ENCODE assay signal across 1 cellular context in the genomic region with DNA sequence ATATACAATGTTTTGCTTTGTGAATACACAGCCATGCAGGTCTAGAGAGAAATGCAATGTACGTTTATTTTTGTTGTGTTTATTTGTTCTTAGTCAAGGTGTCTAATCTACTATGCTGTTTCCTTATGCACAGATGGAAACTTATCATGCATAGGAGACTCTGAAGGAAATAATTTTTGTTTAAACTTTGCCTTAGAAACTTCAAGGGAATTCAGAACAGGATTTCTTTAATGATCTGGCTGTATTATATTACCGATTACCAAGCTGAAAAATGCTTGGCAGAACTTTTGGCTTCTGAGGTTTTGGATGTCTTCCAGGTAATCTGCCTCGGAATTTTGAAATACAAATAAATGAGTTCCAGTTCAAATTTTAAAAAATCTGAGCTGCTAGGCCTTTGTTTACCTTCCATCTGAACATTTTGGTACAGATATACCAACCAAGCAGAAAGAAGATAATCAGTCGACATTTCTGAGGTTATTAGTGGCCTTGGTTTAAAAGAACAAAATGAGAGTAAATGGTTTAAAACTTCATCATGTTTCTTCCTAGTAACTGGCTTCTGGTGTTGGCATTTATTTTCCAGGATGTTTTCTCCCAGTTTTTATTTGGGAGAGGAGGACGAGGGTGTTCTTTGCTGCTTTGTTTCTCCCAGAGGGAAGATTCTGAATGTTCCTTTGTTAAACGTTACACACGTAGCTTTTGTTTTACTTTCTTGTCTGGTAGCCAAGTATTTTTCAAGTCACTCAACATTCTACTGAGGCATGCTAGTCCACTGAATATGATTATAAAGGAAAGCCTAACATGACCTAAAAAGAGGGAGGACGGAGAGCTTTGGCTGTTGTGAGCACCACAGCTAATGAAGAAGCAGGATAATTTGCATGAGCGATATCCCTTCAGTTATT.
TF ChIP-seq lines count a peak whose summit lies in the region.

No MANE protein-coding gene starts in this region.

TF ChIP-seq in WTC11, 78 proteins besides CTCF, POLR2A, EP300 and RAD21 (continued from another document):
- TF ChIP-seq, protein P1, sequence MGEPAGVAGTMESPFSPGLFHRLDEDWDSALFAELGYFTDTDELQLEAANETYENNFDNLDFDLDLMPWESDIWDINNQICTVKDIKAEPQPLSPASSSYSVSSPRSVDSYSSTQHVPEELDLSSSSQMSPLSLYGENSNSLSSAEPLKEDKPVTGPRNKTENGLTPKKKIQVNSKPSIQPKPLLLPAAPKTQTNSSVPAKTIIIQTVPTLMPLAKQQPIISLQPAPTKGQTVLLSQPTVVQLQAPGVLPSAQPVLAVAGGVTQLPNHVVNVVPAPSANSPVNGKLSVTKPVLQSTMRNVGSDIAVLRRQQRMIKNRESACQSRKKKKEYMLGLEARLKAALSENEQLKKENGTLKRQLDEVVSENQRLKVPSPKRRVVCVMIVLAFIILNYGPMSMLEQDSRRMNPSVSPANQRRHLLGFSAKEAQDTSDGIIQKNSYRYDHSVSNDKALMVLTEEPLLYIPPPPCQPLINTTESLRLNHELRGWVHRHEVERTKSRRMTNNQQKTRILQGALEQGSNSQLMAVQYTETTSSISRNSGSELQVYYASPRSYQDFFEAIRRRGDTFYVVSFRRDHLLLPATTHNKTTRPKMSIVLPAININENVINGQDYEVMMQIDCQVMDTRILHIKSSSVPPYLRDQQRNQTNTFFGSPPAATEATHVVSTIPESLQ (CRISPR knock-in tag; IDR thresholded peaks at IDR 0.05): no peak
- TF ChIP-seq ZNF232 (CRISPR knock-in tag; IDR thresholded peaks at IDR 0.05): no peak
